Comparison of ENCODE assay signal across 16 cellular contexts in the genomic region with DNA sequence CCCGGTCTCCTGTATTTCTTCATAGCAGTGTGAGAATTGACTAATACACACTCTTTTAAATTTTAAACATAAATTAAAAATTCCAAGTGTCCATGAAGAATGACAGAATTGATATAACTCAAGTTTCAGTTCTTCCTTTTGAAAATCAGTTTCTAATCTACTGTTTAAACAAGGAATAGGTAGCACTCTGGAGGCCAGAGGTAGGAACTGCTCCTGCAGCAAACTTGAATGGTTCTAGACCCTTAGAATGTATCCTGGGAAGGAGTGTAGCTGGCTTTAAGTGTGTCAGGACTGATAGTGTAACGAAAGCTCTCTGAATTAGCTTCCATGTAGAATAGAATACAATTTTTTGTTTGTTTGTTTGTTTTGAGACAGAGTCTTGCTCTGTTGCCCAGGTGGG.
"Had no signal": no experiment of that assay in that cellular context is flagged by ENCODE, and none has a peak within 500 bp of the region (broad histone marks: within the 10 kb centered on the region; RNA-seq: fewer than 3 reads in every experiment).

No MANE protein-coding gene starts in this region.

- H3K4me3 Mint-ChIP-seq: activated B cell treated with CpG ODN at 0.5 μM for 24 hours; activated T-helper 17 cell treated with anti-CD3 and anti-CD28 coated beads, Interleukin-2, amount 50 U/mL, for 72 hours; T-helper 1 cell treated with Interleukin-12 subunit alpha and Interleukin-12 subunit beta and Interleukin-4 antibody, amounts not matched to agents 30 μg/mL and 1 μg/mL, for 36 hours had no signal

- H3K4me1 ChIP-seq: left lung, stomach had no signal

- H3K27ac ChIP-seq: left lung, stomach, thoracic aorta had no signal

- H3K36me3 ChIP-seq: left lung, stomach, thoracic aorta had no signal

- H3K4me1 Mint-ChIP-seq: activated B cell treated with CpG ODN at 0.5 μM for 24 hours; activated T-helper 17 cell treated with anti-CD3 and anti-CD28 coated beads, Interleukin-2, amount 50 U/mL, for 72 hours had no signal

- H3K27me3 Mint-ChIP-seq: activated B cell treated with CpG ODN at 0.5 μM for 24 hours had no signal

- ATAC-seq: activated T-helper 17 cell treated with anti-CD3 and anti-CD28 coated beads, Interleukin-2, amount 50 U/mL, for 72 hours; left lung had no signal

- H3K27me3 ChIP-seq: left lung, stomach had no signal

- DNase-seq: activated B cell treated with CpG ODN at 0.5 μM for 24 hours; activated CD4-positive, alpha-beta T cell treated with anti-CD3 and anti-CD28 coated beads, Interleukin-2, amount 50 U/mL, for 1 hour; activated naive CD4-positive, alpha-beta T cell treated with anti-CD3 and anti-CD28 coated beads, Interleukin-2, amount 50 U/mL, for 16 hours; activated T-cell treated with anti-CD3 and anti-CD28 coated beads for 4 hours; central memory CD4-positive, alpha-beta T cell; cortex of kidney; effector memory CD4-positive, alpha-beta T cell; islet precursor cell; left lung; mesenchymal stem cell; stimulated activated CD4-positive, alpha-beta T cell treated with anti-CD3 and anti-CD28 coated beads, Interleukin-15, amount 100 ng/mL, for 24 hours; stimulated activated CD4-positive, alpha-beta T cell treated with anti-CD3 and anti-CD28 coated beads, Interleukin-4, amount 100 ng/mL, for 4 hours; stomach had no signal

- H3K9me3 Mint-ChIP-seq: activated B cell treated with CpG ODN at 0.5 μM for 24 hours; activated T-helper 17 cell treated with anti-CD3 and anti-CD28 coated beads, Interleukin-2, amount 50 U/mL, for 72 hours; T-helper 1 cell treated with Interleukin-12 subunit alpha and Interleukin-12 subunit beta and Interleukin-4 antibody, amounts not matched to agents 30 μg/mL and 1 μg/mL, for 36 hours had no signal

- H3K27ac Mint-ChIP-seq: activated B cell treated with CpG ODN at 0.5 μM for 24 hours; activated T-helper 17 cell treated with anti-CD3 and anti-CD28 coated beads, Interleukin-2, amount 50 U/mL, for 72 hours; T-helper 1 cell treated with Interleukin-12 subunit alpha and Interleukin-12 subunit beta and Interleukin-4 antibody, amounts not matched to agents 30 μg/mL and 1 μg/mL, for 36 hours had no signal

- H3K9me3 ChIP-seq: left lung, stomach, thoracic aorta had no signal

- H3K4me3 ChIP-seq: left lung, stomach, thoracic aorta had no signal
